23 cellular contexts compared by ENCODE assay signal in genomic region chr1:23616292-23616822, GRCh38. TPM values are rescaled to one million over a fixed set of nuclear protein-coding genes. Genes with fewer than 3 reads are reported as not detected.
DNase-seq lines count a peak whose midpoint lies in the region; ATAC-seq and TF ChIP-seq lines count a peak whose summit lies in the region.
"Had no signal": no experiment of that assay in that cellular context is flagged by ENCODE, and none has a peak within 500 bp of the region (broad histone marks: within the 10 kb centered on the region; RNA-seq: fewer than 3 reads in every experiment).

No MANE protein-coding gene starts in this region.

- no peaks in the 10 kb centered on the region for H4K20me1 ChIP-seq in OCI-LY7 (ENCODE audit: insufficient read depth, low read length)

- no peaks in the 10 kb centered on the region for H3K36me3 ChIP-seq in OCI-LY7 (ENCODE audit: insufficient read depth, low read length)
- H3K36me3 ChIP-seq in tibial nerve, result no peaks in the 10 kb centered on the region
- H3K36me3 ChIP-seq: esophagus squamous epithelium, left lung, neutrophil had no signal

- H3K27me3 Mint-ChIP-seq in T-helper 2 cell treated with Interferon-gamma antibody and Interleukin-4, amounts not matched to agents 5 μg/mL and 100 μg/mL, for 36 hours (ENCODE audit: low read depth), result no peaks in the 10 kb centered on the region
- H3K27me3 Mint-ChIP-seq in CD4-positive, alpha-beta T cell, result no peaks in the 10 kb centered on the region
- H3K27me3 Mint-ChIP-seq in activated T-helper 1 cell treated with anti-CD3 and anti-CD28 coated beads, Interleukin-12 subunit alpha, Interleukin-12 subunit beta, Interleukin-2, Interleukin-4 antibody, amounts not matched to agents 30 ng/mL and 10 ng/mL and 1 ng/mL, durations not matched to agents 14 hours and 24 hours and 36 hours (ENCODE audit: insufficient read depth), result no peaks in the 10 kb centered on the region

- CTCF ChIA-PET in CD4-positive, alpha-beta T cell (lab: Charles Lee), result interaction anchor here (0.9 to 4.0 kb wide), 2 partner anchors 19 to 61 kb away, joined by 3 to 17 read pairs; no protein-coding TSS in a partner anchor
- CTCF ChIA-PET in OCI-LY7 (lab: Charles Lee; ENCODE audit: unreplicated experiment), result no interaction called here

- no peaks in the 10 kb centered on the region for H3K9me2 ChIP-seq in OCI-LY7 (ENCODE audit: insufficient read depth, low read length)

- TF ChIP-seq CTCF in CD4-positive, alpha-beta T cell (IDR thresholded peaks at IDR 0.05), result no peak
- TF ChIP-seq CTCF in OCI-LY7 (conservative IDR thresholded peaks at IDR 0.05; ENCODE audit: low read length), result no peak
- TF ChIP-seq CTCF in tibial nerve (IDR thresholded peaks at IDR 0.05), result no peak

- H3K79me2 ChIP-seq in OCI-LY7 (ENCODE audit: insufficient read depth, low read depth, low read length), result peaks cover 16% of the 10 kb centered on the region; the same call in 1 of the 2 replicates

- peaks cover 94% of the 10 kb centered on the region for H3K4me1 ChIP-seq in OCI-LY7 (ENCODE audit: insufficient read depth, low read length, poor library complexity, severe bottlenecking)
- H3K4me1 ChIP-seq in tibial nerve, result peaks cover 0 to 18% (median 2%) of the 10 kb centered on the region in 4 donors

- no peak overlapping the region for H2AFZ ChIP-seq in OCI-LY7 (ENCODE audit: low read length)
- H2AFZ ChIP-seq: PC-9 had no signal

- no TSS peak for BruUV-seq in OCI-LY7 (replicated peaks; lab: Mats Ljungman, UMichigan)

- H3K4me2 ChIP-seq in OCI-LY7 (ENCODE audit: low read length), result peak overlapping the region; percentile 93
- H3K4me2 ChIP-seq: PC-9, smooth muscle cell had no signal

- DNase-seq in T-helper 2 cell treated with Interferon-gamma antibody and Interleukin-4, amounts not matched to agents 5 μg/mL and 100 μg/mL, for 36 hours (ENCODE audit: low spot score), result no peak
- no peak for DNase-seq in T-helper 2 cell
- DNase-seq in CD4-positive, alpha-beta T cell, result no peak
- DNase-seq in OCI-LY7 (ENCODE audit: low spot score), result peak; percentile 63
- peak; percentile 53 for DNase-seq in iPS-NIHi11 (ENCODE audit: low spot score)
- DNase-seq in activated T-helper 1 cell treated with anti-CD3 and anti-CD28 coated beads, Interleukin-12 subunit alpha, Interleukin-12 subunit beta, Interleukin-2, Interleukin-4 antibody, amounts not matched to agents 30 ng/mL and 10 ng/mL and 1 ng/mL, durations not matched to agents 14 hours and 24 hours and 36 hours (ENCODE audit: low spot score), result no peak
- DNase-seq in tibial nerve (ENCODE audit: low spot score in 2 of 2), result no peak
- DNase-seq: activated CD4-positive, CD25-positive, alpha-beta regulatory T cell; activated effector memory CD4-positive, alpha-beta T cell treated with anti-CD3 and anti-CD28 coated beads, Interleukin-2, amount 50 U/mL, for 16 hours; COR-L47; effector memory CD4-positive, alpha-beta T cell; esophagus squamous epithelium; Karpas-422; left lung; NCI-H1048; NCI-H2029 treated with DMSO at 0.1 percent for 48 hours; NCI-H524 treated with DMSO at 0.1 percent for 48 hours; PC-9; SIG-M5; stimulated activated CD4-positive, alpha-beta T cell treated with anti-CD3 and anti-CD28 coated beads, Interleukin-4, amount 100 ng/mL, for 1 hour had no signal

- peak overlapping the region; percentile 17 for H3K27ac Mint-ChIP-seq in T-helper 2 cell treated with Interferon-gamma antibody and Interleukin-4, amounts not matched to agents 5 μg/mL and 100 μg/mL, for 36 hours
- H3K27ac Mint-ChIP-seq in CD4-positive, alpha-beta T cell, result peak overlapping the region; percentile 97
- no peak overlapping the region for H3K27ac Mint-ChIP-seq in activated T-helper 1 cell treated with anti-CD3 and anti-CD28 coated beads, Interleukin-12 subunit alpha, Interleukin-12 subunit beta, Interleukin-2, Interleukin-4 antibody, amounts not matched to agents 30 ng/mL and 10 ng/mL and 1 ng/mL, durations not matched to agents 14 hours and 24 hours and 36 hours

- H3K4me3 ChIP-seq in OCI-LY7 (ENCODE audit: low read depth, low read length, poor library complexity, severe bottlenecking) (no peak overlapping the region), tibial nerve (no peak overlapping the region)
- H3K4me3 ChIP-seq: esophagus squamous epithelium, left lung, PC-9, smooth muscle cell had no signal

- H3K4me3 Mint-ChIP-seq in T-helper 2 cell treated with Interferon-gamma antibody and Interleukin-4, amounts not matched to agents 5 μg/mL and 100 μg/mL, for 36 hours, result no peak overlapping the region
- peak overlapping the region; percentile 67 for H3K4me3 Mint-ChIP-seq in CD4-positive, alpha-beta T cell
- no peak overlapping the region for H3K4me3 Mint-ChIP-seq in activated T-helper 1 cell treated with anti-CD3 and anti-CD28 coated beads, Interleukin-12 subunit alpha, Interleukin-12 subunit beta, Interleukin-2, Interleukin-4 antibody, amounts not matched to agents 30 ng/mL and 10 ng/mL and 1 ng/mL, durations not matched to agents 14 hours and 24 hours and 36 hours

- H3K36me3 Mint-ChIP-seq in T-helper 2 cell treated with Interferon-gamma antibody and Interleukin-4, amounts not matched to agents 5 μg/mL and 100 μg/mL, for 36 hours (ENCODE audit: low read depth), result peaks cover 9% of the 10 kb centered on the region
- H3K36me3 Mint-ChIP-seq in CD4-positive, alpha-beta T cell (ENCODE audit: low read depth), result no peaks in the 10 kb centered on the region
- peaks cover 5% of the 10 kb centered on the region for H3K36me3 Mint-ChIP-seq in activated T-helper 1 cell treated with anti-CD3 and anti-CD28 coated beads, Interleukin-12 subunit alpha, Interleukin-12 subunit beta, Interleukin-2, Interleukin-4 antibody, amounts not matched to agents 30 ng/mL and 10 ng/mL and 1 ng/mL, durations not matched to agents 14 hours and 24 hours and 36 hours (ENCODE audit: low read depth)

- H3K9me3 ChIP-seq in CD4-positive, alpha-beta T cell (ENCODE audit: control insufficient read depth, low read length), result no peaks in the 10 kb centered on the region
- H3K9me3 ChIP-seq in OCI-LY7 (ENCODE audit: low read length), result no peaks in the 10 kb centered on the region
- H3K9me3 ChIP-seq in tibial nerve, result no peaks in the 10 kb centered on the region
- H3K9me3 ChIP-seq: esophagus squamous epithelium, left lung, neutrophil had no signal

- intact Hi-C loops in CD4-positive, alpha-beta T cell (cut with DNase I, micrococcal nuclease), result no loop called here
- intact Hi-C loops in OCI-LY7 (cut with micrococcal nuclease; ENCODE audit: unreplicated experiment), result no loop called here
- intact Hi-C loops in activated T-helper 1 cell treated with anti-CD3 and anti-CD28 coated beads, Interleukin-12 subunit alpha, Interleukin-12 subunit beta, Interleukin-2, Interleukin-4 antibody, amounts not matched to agents 30 ng/mL and 10 ng/mL and 1 ng/mL, durations not matched to agents 14 hours and 24 hours and 36 hours (cut with micrococcal nuclease), result no loop called here

- no peaks in the 10 kb centered on the region for H3K27me3 ChIP-seq in CD4-positive, alpha-beta T cell (ENCODE audit: control insufficient read depth, insufficient read depth, low read length)
- peaks cover 0 to 18% of the 10 kb centered on the region in 2 donors for H3K27me3 ChIP-seq in tibial nerve

- 92 to 93% methylated on average over 5 of the region's 5 CpGs for WGBS in tibial nerve, 2 donors

- no peak for ATAC-seq in CD4-positive, alpha-beta T cell (ENCODE audit: poor library complexity)
- no peak for ATAC-seq in HG03460 (IDR thresholded peaks at IDR 0.05; ENCODE audit: unreplicated experiment)
- ATAC-seq: left lung had no signal

- no peak for TF ChIP-seq EP300 in tibial nerve (IDR thresholded peaks at IDR 0.05)

- H3K27ac ChIP-seq in CD4-positive, alpha-beta T cell (ENCODE audit: low read depth, low read length), result no peak overlapping the region
- peak overlapping the region; percentile 99 for H3K27ac ChIP-seq in OCI-LY7 (ENCODE audit: low read depth, low read length, poor library complexity, severe bottlenecking)
- H3K27ac ChIP-seq in tibial nerve, result no peak overlapping the region
- H3K27ac ChIP-seq: esophagus squamous epithelium, left lung, neutrophil, PC-9 had no signal

- peaks cover 4% of the 10 kb centered on the region for H3K9me3 Mint-ChIP-seq in T-helper 2 cell treated with Interferon-gamma antibody and Interleukin-4, amounts not matched to agents 5 μg/mL and 100 μg/mL, for 36 hours
- H3K9me3 Mint-ChIP-seq in CD4-positive, alpha-beta T cell, result no peaks in the 10 kb centered on the region
- H3K9me3 Mint-ChIP-seq in activated T-helper 1 cell treated with anti-CD3 and anti-CD28 coated beads, Interleukin-12 subunit alpha, Interleukin-12 subunit beta, Interleukin-2, Interleukin-4 antibody, amounts not matched to agents 30 ng/mL and 10 ng/mL and 1 ng/mL, durations not matched to agents 14 hours and 24 hours and 36 hours, result no peaks in the 10 kb centered on the region

- no peak for TF ChIP-seq POLR2A in tibial nerve (IDR thresholded peaks at IDR 0.05)

- H3K4me1 Mint-ChIP-seq in T-helper 2 cell treated with Interferon-gamma antibody and Interleukin-4, amounts not matched to agents 5 μg/mL and 100 μg/mL, for 36 hours (ENCODE audit: low read depth), result peaks cover 72% of the 10 kb centered on the region
- peaks cover 97% of the 10 kb centered on the region for H3K4me1 Mint-ChIP-seq in CD4-positive, alpha-beta T cell (ENCODE audit: low read depth)
- H3K4me1 Mint-ChIP-seq in activated T-helper 1 cell treated with anti-CD3 and anti-CD28 coated beads, Interleukin-12 subunit alpha, Interleukin-12 subunit beta, Interleukin-2, Interleukin-4 antibody, amounts not matched to agents 30 ng/mL and 10 ng/mL and 1 ng/mL, durations not matched to agents 14 hours and 24 hours and 36 hours (ENCODE audit: low read depth), result peaks cover 89% of the 10 kb centered on the region

- POLR2A ChIA-PET in CD4-positive, alpha-beta T cell (lab: Charles Lee), result interaction anchor here (1.4 to 7.2 kb wide), 4 partner anchors 13 to 60 kb away, joined by 3 to 267 read pairs (median 116); partner anchors contain the start of gene ID3
- POLR2A ChIA-PET in OCI-LY7 (lab: Charles Lee), result interaction anchor here (4.7 to 7.3 kb wide), 3 partner anchors 21 to 57 kb away, joined by 50 to 186 read pairs (median 101); partner anchors contain the start of gene ID3

RNA-seq across cellular contexts. Expression of gene ID3, which starts 57.1 kb away (rescaled TPM):
- 10 to 100 TPM; 89.8 to 90.4 TPM for total RNA-seq in CD4-positive, alpha-beta T cell
- total RNA-seq in OCI-LY7 (2014; rRNA removed; shearing (Covaris generic)), result 1,286 and 1,658 TPM in 2 replicates
- total RNA-seq in OCI-LY7 (2022) (621 and 629 TPM in 2 replicates), tibial nerve (100 to 1,000 TPM; 263 to 369 (median 312) TPM)
- 20.8 and 22.9 TPM in 2 replicates for total RNA-seq in activated T-helper 1 cell treated with anti-CD3 and anti-CD28 coated beads, Interleukin-12 subunit alpha, Interleukin-12 subunit beta, Interleukin-2, Interleukin-4 antibody, amounts not matched to agents 30 ng/mL and 10 ng/mL and 1 ng/mL, durations not matched to agents 14 hours and 24 hours and 36 hours

Comparison
In these comparisons a context has a peak if more than half of its experiments do, and no peak if none do; other contexts are left out.
1. DNase-seq: peak in OCI-LY7 (single experiment) and iPS-NIHi11 (single experiment); none in T-helper 2 cell treated with Interferon-gamma antibody and Interleukin-4, amounts not matched to agents 5 μg/mL and 100 μg/mL, for 36 hours (single experiment), T-helper 2 cell (0 of 5), CD4-positive, alpha-beta T cell (0 of 10), activated T-helper 1 cell treated with anti-CD3 and anti-CD28 coated beads, Interleukin-12 subunit alpha, Interleukin-12 subunit beta, Interleukin-2, Interleukin-4 antibody, amounts not matched to agents 30 ng/mL and 10 ng/mL and 1 ng/mL, durations not matched to agents 14 hours and 24 hours and 36 hours (single experiment) and tibial nerve (0 of 2).